In the genomic region with DNA sequence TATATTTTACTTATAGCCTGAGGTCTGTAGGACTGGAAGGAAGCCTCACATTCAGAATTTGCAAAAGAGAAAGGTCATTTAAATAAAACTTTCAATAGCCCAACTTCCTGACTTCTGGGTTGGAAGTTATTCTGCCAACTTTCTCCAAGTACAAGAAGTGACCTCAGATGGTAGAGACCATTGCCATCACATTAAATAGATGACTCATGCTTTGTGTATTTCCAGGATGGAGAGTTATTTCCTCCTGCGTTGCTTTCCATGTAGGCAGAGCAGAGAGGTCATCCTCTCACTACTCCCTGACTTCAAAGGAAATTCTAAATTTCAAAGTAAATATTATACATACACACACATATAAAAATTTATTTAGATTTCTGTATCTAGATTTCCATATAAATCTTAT, we compare ENCODE assay signal across 14 cellular contexts.
A peak's percentile ranks its signal among the peaks of the same experiment; 100 is the strongest.
DNase-seq lines count a peak whose midpoint lies in the region; ATAC-seq and TF ChIP-seq lines count a peak whose summit lies in the region.
"Had no signal": no experiment of that assay in that cellular context is flagged by ENCODE, and none has a peak within 500 bp of the region (broad histone marks: within the 10 kb centered on the region; RNA-seq: fewer than 3 reads in every experiment).

No MANE protein-coding gene starts in this region.

- H3K9me3 Mint-ChIP-seq in HFFc6 = peaks cover 44% of the 10 kb centered on the region

- H3K36me3 Mint-ChIP-seq in HFFc6 (ENCODE audit: low read depth) = no peaks in the 10 kb centered on the region

- no peak overlapping the region for H3K27ac ChIP-seq in lung (ENCODE audit: low read depth in 1 of 2, low read length in 1 of 2)

- no peak overlapping the region for H3K27ac Mint-ChIP-seq in HFFc6

- TF ChIP-seq CTCF in epithelial cell of esophagus (IDR thresholded peaks at IDR 0.05; ENCODE audit: insufficient read depth, low read depth, low read length, missing control alignments) (no peak), lung (IDR thresholded peaks at IDR 0.05; ENCODE audit: control extremely low read depth, extremely low read depth) (no peak), HFFc6 (IDR thresholded peaks at IDR 0.05) (no peak)

- H3K4me1 ChIP-seq in lung (ENCODE audit: control insufficient read depth in 2 of 2, insufficient read depth in 2 of 2, low read length in 2 of 2) = peaks cover 0 to 3% of the 10 kb centered on the region in 2 donors

- no peaks in the 10 kb centered on the region for H3K27me3 ChIP-seq in lung (ENCODE audit: control insufficient read depth, insufficient read depth)

- DNase-seq in COLO829 (ENCODE audit: low spot score) = peak; percentile 10
- DNase-seq in M059J (ENCODE audit: low read depth) = peak; percentile 52
- DNase-seq in epithelial cell of esophagus (ENCODE audit: low read depth) = peak; percentile 59
- no peak for DNase-seq in lung (ENCODE audit: low spot score)
- no peak for DNase-seq in pons (ENCODE audit: low spot score)
- no peak for DNase-seq in HFFc6
- DNase-seq in NCI-H1048 (lab: John Stamatoyannopoulos, UW) = no peak
- DNase-seq in SHP77 (lab: John Stamatoyannopoulos, UW) = no peak
- DNase-seq: activated naive CD4-positive, alpha-beta T cell treated with Interleukin-2 at 50 U/mL for 16 hours; mesenchymal stem cell; NCI-H1417; NCI-H526 treated with DMSO at 0.1 percent for 48 hours; RPMI8226 had no signal

- peak; percentile 41 for ATAC-seq in lung (ENCODE audit: insufficient read depth, low FRiP score)
- ATAC-seq: GM12878 had no signal

- H3K9me3 ChIP-seq in lung (ENCODE audit: control insufficient read depth in 2 of 2, insufficient read depth in 1 of 2, low read length in 1 of 2) = no peaks in the 10 kb centered on the region

- no peaks in the 10 kb centered on the region for H3K27me3 Mint-ChIP-seq in HFFc6 (ENCODE audit: insufficient read depth)

- H3K4me3 Mint-ChIP-seq in HFFc6 = no peak overlapping the region

- H3K4me3 ChIP-seq in epithelial cell of esophagus (ENCODE audit: low read length) (no peak overlapping the region), lung (no peak overlapping the region)
- H3K4me3 ChIP-seq: GM12878 had no signal

- H3K36me3 ChIP-seq in lung (ENCODE audit: control insufficient read depth in 2 of 2, insufficient read depth in 2 of 2, low read length in 2 of 2) = no peaks in the 10 kb centered on the region

- 33 to 46% methylated on average over 1 of the region's 1 CpG for WGBS in lung, 2 donors

- H3K4me1 Mint-ChIP-seq in HFFc6 (ENCODE audit: low read depth) = no peaks in the 10 kb centered on the region

Comparison
In these comparisons a context has a peak if more than half of its experiments do, and no peak if none do; other contexts are left out.
1. DNase-seq: peak in COLO829 (single experiment), M059J (single experiment) and epithelial cell of esophagus (single experiment); none in lung (single experiment), pons (single experiment), HFFc6 (single experiment), NCI-H1048 (single experiment) and SHP77 (0 of 2).